ENCODE assay signal across 27 cellular contexts in genomic region chr15:79505956-79506355, GRCh38.
DNase-seq lines count a peak whose midpoint lies in the region; TF ChIP-seq lines count a peak whose summit lies in the region.
"Had no signal": no experiment of that assay in that cellular context is flagged by ENCODE, and none has a peak within 500 bp of the region (broad histone marks: within the 10 kb centered on the region; RNA-seq: fewer than 3 reads in every experiment).

No MANE protein-coding gene starts in this region.

- no peaks in the 10 kb centered on the region for H3K27me3 ChIP-seq in mesendoderm (ENCODE audit: insufficient read depth, low read length, poor library complexity)
- H3K27me3 ChIP-seq in effector memory CD4-positive, alpha-beta T cell (replicated peaks; ENCODE audit: control insufficient read depth, insufficient read depth, low read length, poor library complexity, severe bottlenecking): no peaks in the 10 kb centered on the region
- H3K27me3 ChIP-seq: MG63, SJSA1 had no signal

- H3K9me3 ChIP-seq in effector memory CD4-positive, alpha-beta T cell (ENCODE audit: control insufficient read depth, low read length): no peaks in the 10 kb centered on the region
- H3K9me3 ChIP-seq: A549, Caco-2, MG63, SJSA1 had no signal

- no peaks in the 10 kb centered on the region for H3K79me1 ChIP-seq in mesendoderm (ENCODE audit: low read length)

- in situ Hi-C loops in G401 (cut with HindIII; ENCODE audit: low sequenced_read_pairs): no loop called here

- no peak overlapping the region for H2BK15ac ChIP-seq in mesendoderm (replicated peaks; ENCODE audit: low read depth)

- WGBS in mesendoderm (ENCODE audit: extremely low coverage, insufficient coverage, low lambda C conversion rate): no CpG with 5 or more reads among the region's 4 CpGs

- H3K4me2 ChIP-seq in mesendoderm (ENCODE audit: low read length): no peak overlapping the region
- H3K4me2 ChIP-seq: A549, PC-9 had no signal

- DNase-seq in EL (peak; percentile 18), M059J (ENCODE audit: low read depth) (peak; percentile 1), choroid plexus epithelial cell (ENCODE audit: low read depth) (peak; percentile 27), mesendoderm (peak; percentile 55), NCI-H510A treated with DMSO at 0.1 percent for 48 hours (lab: John Stamatoyannopoulos, UW) (no peak), G401 (ENCODE audit: low spot score) (no peak)
- DNase-seq in effector memory CD4-positive, alpha-beta T cell: no peak
- DNase-seq: Caco-2; CD8-positive, alpha-beta T cell; DMS 273 treated with DMSO at 0.1 percent for 48 hours; DMS79; GM23248; H9; KBM-7; MG63; NCI-H1417; NCI-H1694; NCI-H2029 treated with DMSO at 0.1 percent for 48 hours; NCI-H226; NCI-H510A; NCI-H774; PC-9; Right ventricle myocardium superior had no signal

- no peak overlapping the region for H3K4me3 ChIP-seq in choroid plexus epithelial cell (ENCODE audit: low read depth, low read length)
- H3K4me3 ChIP-seq in mesendoderm (ENCODE audit: low read length): no peak overlapping the region
- H3K4me3 ChIP-seq in effector memory CD4-positive, alpha-beta T cell (ENCODE audit: insufficient read depth, low read depth, low read length, poor library complexity, severe bottlenecking): no peak overlapping the region
- H3K4me3 ChIP-seq: A549, GM12878, GM23248, MG63, PC-9, SJSA1 had no signal

- H3K23ac ChIP-seq in mesendoderm (ENCODE audit: low read length): no peak overlapping the region

- no peaks in the 10 kb centered on the region for H3K4me1 ChIP-seq in mesendoderm (ENCODE audit: control insufficient read depth, low read depth, low read length)
- no peaks in the 10 kb centered on the region for H3K4me1 ChIP-seq in effector memory CD4-positive, alpha-beta T cell (ENCODE audit: control insufficient read depth, insufficient read depth, low read length, poor library complexity, severe bottlenecking)
- H3K4me1 ChIP-seq: A549, Caco-2, SJSA1 had no signal

- no peak overlapping the region for H3K56ac ChIP-seq in mesendoderm (ENCODE audit: low read length)

- no peaks in the 10 kb centered on the region for H3K79me2 ChIP-seq in mesendoderm (ENCODE audit: control insufficient read depth, insufficient read depth, low read length)

- no peak overlapping the region for H3K27ac ChIP-seq in mesendoderm (ENCODE audit: low read depth, low read length)
- no peak overlapping the region for H3K27ac ChIP-seq in effector memory CD4-positive, alpha-beta T cell (ENCODE audit: insufficient read depth, low read length, poor library complexity, severe bottlenecking)
- H3K27ac ChIP-seq: A549, C4-2B, GM23248, PC-9, SJSA1 had no signal

- TF ChIP-seq CTCF in choroid plexus epithelial cell (conservative IDR thresholded peaks at IDR 0.05; ENCODE audit: low read depth, low read length): no peak

- no peak overlapping the region for H4K5ac ChIP-seq in mesendoderm (ENCODE audit: low read length)

- no peak overlapping the region for H3K4ac ChIP-seq in mesendoderm (ENCODE audit: low read depth, low read length)

- no peaks in the 10 kb centered on the region for H3K36me3 ChIP-seq in mesendoderm (ENCODE audit: control insufficient read depth, insufficient read depth, low read length)
- no peaks in the 10 kb centered on the region for H3K36me3 ChIP-seq in effector memory CD4-positive, alpha-beta T cell (ENCODE audit: control insufficient read depth, insufficient read depth, low read length)
- H3K36me3 ChIP-seq: MG63, SJSA1 had no signal

- no peak overlapping the region for H2BK5ac ChIP-seq in mesendoderm (ENCODE audit: low read length)

- no peak overlapping the region for H3K9ac ChIP-seq in mesendoderm (ENCODE audit: low read length)
- H3K9ac ChIP-seq: GM23248 had no signal

- H3K18ac ChIP-seq in mesendoderm (ENCODE audit: low read length): no peak overlapping the region

- no peak overlapping the region for H4K8ac ChIP-seq in mesendoderm (ENCODE audit: low read depth, low read length)

- no peak overlapping the region for H2BK120ac ChIP-seq in mesendoderm (ENCODE audit: low read depth, low read length)

- no peak overlapping the region for H2AK5ac ChIP-seq in mesendoderm (ENCODE audit: low read length)

Comparison
In these comparisons a context has a peak if more than half of its experiments do, and no peak if none do; other contexts are left out.
1. DNase-seq: peak in EL (single experiment), M059J (single experiment), choroid plexus epithelial cell (single experiment) and mesendoderm (single experiment); none in NCI-H510A treated with DMSO at 0.1 percent for 48 hours (single experiment), effector memory CD4-positive, alpha-beta T cell (0 of 3) and G401 (single experiment).